ENCODE assay signal across 16 cellular contexts in the genomic region with DNA sequence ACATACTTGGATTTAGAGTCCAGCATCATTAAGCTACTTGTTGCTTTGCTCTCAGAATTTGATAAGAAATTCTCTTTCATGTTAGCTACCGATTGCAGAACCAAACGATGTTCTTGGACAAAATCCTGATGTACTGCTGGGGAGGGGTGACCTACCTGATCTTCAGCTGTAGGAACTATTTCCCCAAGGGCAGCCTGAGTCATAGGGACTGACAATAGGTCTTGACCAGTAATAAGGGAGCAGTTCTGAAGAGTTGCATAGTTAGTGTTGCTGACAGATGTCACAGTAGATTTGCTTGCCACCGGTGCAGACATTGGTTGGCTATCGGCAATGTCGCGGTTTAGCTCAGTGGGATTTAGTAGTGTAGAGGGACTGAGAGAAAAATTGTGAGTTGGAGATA. TPM values are rescaled to one million over a fixed set of nuclear protein-coding genes. Genes with fewer than 3 reads are reported as not detected.
DNase-seq lines count a peak whose midpoint lies in the region; ATAC-seq, FAIRE-seq and TF ChIP-seq lines count a peak whose summit lies in the region.
"Had no signal": no experiment of that assay in that cellular context is flagged by ENCODE, and none has a peak within 500 bp of the region (broad histone marks: within the 10 kb centered on the region; RNA-seq: fewer than 3 reads in every experiment).

No MANE protein-coding gene starts in this region.

- TF ChIP-seq CTCF in RWPE2 (IDR thresholded peaks at IDR 0.05; ENCODE audit: poor library complexity, severe bottlenecking): no peak
- no peak for TF ChIP-seq CTCF in fibroblast of mammary gland (conservative IDR thresholded peaks at IDR 0.05; ENCODE audit: control insufficient read depth, insufficient read depth, low read depth, low read length)
- TF ChIP-seq CTCF in parathyroid adenoma (IDR thresholded peaks at IDR 0.05): no peak
- TF ChIP-seq CTCF in upper lobe of left lung (IDR thresholded peaks at IDR 0.05): no peak
- TF ChIP-seq CTCF in ascending aorta (IDR thresholded peaks at IDR 0.05): no peak

- DNase-seq in RWPE2 (ENCODE audit: low spot score): no peak
- peak; percentile 8 for DNase-seq in fibroblast of mammary gland (ENCODE audit: low read depth)
- DNase-seq in urothelium cell line (ENCODE audit: low spot score): no peak
- DNase-seq in upper lobe of left lung: no peak
- no peak for DNase-seq in ascending aorta (ENCODE audit: low spot score in 2 of 2)
- DNase-seq: Calu3; CD8-positive, alpha-beta T cell; DMS79 treated with DMSO at 0.1 percent for 48 hours; GF-D8; GOT3; H9; IMR-90 had no signal

- H3K4me3 ChIP-seq in RWPE2 (ENCODE audit: severe bottlenecking) (no peak overlapping the region), fibroblast of mammary gland (ENCODE audit: control insufficient read depth, low read depth, low read length) (no peak overlapping the region), parathyroid adenoma (ENCODE audit: low read depth, low read length) (no peak overlapping the region), upper lobe of left lung (no peak overlapping the region), ascending aorta (no peak overlapping the region)
- H3K4me3 ChIP-seq: BLaER1 treated with 17β-estradiol and CSF1 and Interleukin-3, amounts not matched to agents 10 nM and 100 nM had no signal

- H3K27me3 ChIP-seq in RWPE2 (ENCODE audit: insufficient read depth, poor library complexity, severe bottlenecking) (no peaks in the 10 kb centered on the region), parathyroid adenoma (ENCODE audit: control insufficient read depth, insufficient read depth, low read length) (no peaks in the 10 kb centered on the region), upper lobe of left lung (no peaks in the 10 kb centered on the region), ascending aorta (no peaks in the 10 kb centered on the region)

- H3K9me3 ChIP-seq in RWPE2 (ENCODE audit: severe bottlenecking) (no peaks in the 10 kb centered on the region), parathyroid adenoma (ENCODE audit: control insufficient read depth, low read length) (no peaks in the 10 kb centered on the region), upper lobe of left lung (no peaks in the 10 kb centered on the region), ascending aorta (no peaks in the 10 kb centered on the region)
- H3K9me3 ChIP-seq: BLaER1 treated with 17β-estradiol and CSF1 and Interleukin-3, amounts not matched to agents 10 nM and 100 nM had no signal

- no peak for TF ChIP-seq POLR2A in upper lobe of left lung (IDR thresholded peaks at IDR 0.05)

- no peak overlapping the region for H3K9ac ChIP-seq in parathyroid adenoma
- H3K9ac ChIP-seq: BLaER1 treated with 17β-estradiol and CSF1 and Interleukin-3, amounts not matched to agents 10 nM and 100 nM had no signal

- H3K27ac ChIP-seq in RWPE2 (ENCODE audit: poor library complexity, severe bottlenecking) (no peak overlapping the region), parathyroid adenoma (no peak overlapping the region), upper lobe of left lung (no peak overlapping the region), ascending aorta (no peak overlapping the region)
- H3K27ac ChIP-seq: BLaER1 treated with 17β-estradiol and CSF1 and Interleukin-3, amounts not matched to agents 10 nM and 100 nM had no signal

- peaks cover 11% of the 10 kb centered on the region for H3K79me2 ChIP-seq in parathyroid adenoma

- H3K4me2 ChIP-seq in parathyroid adenoma (ENCODE audit: low read length): peak overlapping the region; percentile 19
- H3K4me2 ChIP-seq: BLaER1 treated with 17β-estradiol and CSF1 and Interleukin-3, amounts not matched to agents 10 nM and 100 nM had no signal

- FAIRE-seq in urothelium cell line (lab: Jason Lieb, UNC): peak; percentile 58

- intact Hi-C loops in ascending aorta (cut with DNase I): no loop called here

- TF ChIP-seq EP300 in upper lobe of left lung (IDR thresholded peaks at IDR 0.05): no peak

- ATAC-seq in RWPE2 (ENCODE audit: low read depth): peak; percentile 53; the same call in 2 of the 3 replicates
- ATAC-seq in upper lobe of left lung (ENCODE audit: low FRiP score in 2 of 2): no peak
- no peak for ATAC-seq in HG03520 (IDR thresholded peaks at IDR 0.05; ENCODE audit: unreplicated experiment)
- ATAC-seq: CD8-positive, alpha-beta T cell had no signal

- no peak overlapping the region for H2AFZ ChIP-seq in parathyroid adenoma

- H3K4me1 ChIP-seq in RWPE2 (ENCODE audit: insufficient read depth, poor library complexity, severe bottlenecking): no peaks in the 10 kb centered on the region
- no peaks in the 10 kb centered on the region for H3K4me1 ChIP-seq in parathyroid adenoma
- H3K4me1 ChIP-seq in upper lobe of left lung: no peaks in the 10 kb centered on the region
- H3K4me1 ChIP-seq in ascending aorta: no peaks in the 10 kb centered on the region
- H3K4me1 ChIP-seq: BLaER1 treated with 17β-estradiol and CSF1 and Interleukin-3, amounts not matched to agents 10 nM and 100 nM had no signal

- WGBS in upper lobe of left lung, 2 donors: 88 to 93% methylated on average over 6 of the region's 6 CpGs

- H3K36me3 ChIP-seq in RWPE2 (ENCODE audit: low read depth): peaks cover 58% of the 10 kb centered on the region
- no peaks in the 10 kb centered on the region for H3K36me3 ChIP-seq in parathyroid adenoma (ENCODE audit: control insufficient read depth, insufficient read depth, low read length)
- no peaks in the 10 kb centered on the region for H3K36me3 ChIP-seq in upper lobe of left lung
- H3K36me3 ChIP-seq in ascending aorta: peaks cover 0 to 5% of the 10 kb centered on the region in 2 donors
- H3K36me3 ChIP-seq: BLaER1 treated with 17β-estradiol and CSF1 and Interleukin-3, amounts not matched to agents 10 nM and 100 nM had no signal

RNA-seq across cellular contexts. Expression of gene SIX4, which starts 10.6 kb away (rescaled TPM):
- total RNA-seq in upper lobe of left lung (1 to 10 TPM in 5 of 6 donors, under 1 TPM in 1; 0.55 to 8.3 (median 1.8) TPM), ascending aorta (1.4 TPM)
- total RNA-seq: B cell; CD8-positive, alpha-beta T cell had no signal

RNA-seq across cellular contexts. Expression of gene MNAT1, which starts 21.0 kb away (rescaled TPM):
- total RNA-seq in upper lobe of left lung (10 to 100 TPM; 15.3 to 66.0 (median 19.9) TPM), ascending aorta (37.5 TPM)
